In genomic region chr2:25606892-25607291, GRCh38 we compare ENCODE assay signal across 9 cellular contexts.
DNase-seq lines count a peak whose midpoint lies in the region; ATAC-seq and TF ChIP-seq lines count a peak whose summit lies in the region.
"Had no signal": no experiment of that assay in that cellular context is flagged by ENCODE, and none has a peak within 500 bp of the region (broad histone marks: within the 10 kb centered on the region; RNA-seq: fewer than 3 reads in every experiment).

No MANE protein-coding gene starts in this region.

- DNase-seq in Calu3 (no peak), HFFc6 (peak; percentile 8), transverse colon (no peak)
- no peak for DNase-seq in activated CD4-positive, alpha-beta memory T cell treated with anti-CD3 and anti-CD28 coated beads, Interleukin-2, amount 10 ng/mL, durations not matched to agents 7 days and 5 days

- H3K27me3 Mint-ChIP-seq in Calu3 (ENCODE audit: unreplicated experiment), result no peaks in the 10 kb centered on the region
- no peaks in the 10 kb centered on the region; the same call in none of the 2 replicates for H3K27me3 Mint-ChIP-seq in HFFc6 (ENCODE audit: insufficient read depth)
- H3K27me3 Mint-ChIP-seq in activated CD4-positive, alpha-beta memory T cell treated with anti-CD3 and anti-CD28 coated beads, Interleukin-2, amount 10 ng/mL, durations not matched to agents 7 days and 5 days, result no peaks in the 10 kb centered on the region

- H3K9me3 Mint-ChIP-seq in Calu3 (ENCODE audit: low read depth, unreplicated experiment) (no peaks in the 10 kb centered on the region), HFFc6 (no peaks in the 10 kb centered on the region)
- H3K9me3 Mint-ChIP-seq in activated CD4-positive, alpha-beta memory T cell treated with anti-CD3 and anti-CD28 coated beads, Interleukin-2, amount 10 ng/mL, durations not matched to agents 7 days and 5 days, result no peaks in the 10 kb centered on the region

- H3K4me3 ChIP-seq in gastroesophageal sphincter (no peak overlapping the region), transverse colon (no peak overlapping the region)

- POLR2A ChIA-PET in activated CD4-positive, alpha-beta memory T cell treated with anti-CD3 and anti-CD28 coated beads, Interleukin-2, amount 10 ng/mL, durations not matched to agents 7 days and 5 days (lab: Charles Lee), result interaction anchor here (0.8 to 2.3 kb wide), 3 partner anchors 18 to 92 kb away, joined by 3 to 13 read pairs (median 3); partner anchors contain the start of gene DTNB

- CTCF ChIA-PET in Calu3 (lab: Charles Lee), result interaction anchor here (0.7 to 4.6 kb wide), 11 partner anchors 12 to 245 kb away, joined by 3 to 84 read pairs (median 5); no protein-coding TSS in a partner anchor
- CTCF ChIA-PET in activated CD4-positive, alpha-beta memory T cell treated with anti-CD3 and anti-CD28 coated beads, Interleukin-2, amount 10 ng/mL, durations not matched to agents 7 days and 5 days (lab: Charles Lee), result interaction anchor here (0.6 to 4.5 kb wide), 31 partner anchors 8 to 346 kb away, joined by 3 to 81 read pairs (median 4); partner anchors contain the start of gene ASXL2

- H3K27me3 ChIP-seq in gastroesophageal sphincter (no peaks in the 10 kb centered on the region), transverse colon (no peaks in the 10 kb centered on the region)
- H3K27me3 ChIP-seq: neutrophil had no signal

- H3K4me3 Mint-ChIP-seq in Calu3 (ENCODE audit: low read depth, unreplicated experiment), result no peak overlapping the region
- no peak overlapping the region for H3K4me3 Mint-ChIP-seq in HFFc6
- H3K4me3 Mint-ChIP-seq in activated CD4-positive, alpha-beta memory T cell treated with anti-CD3 and anti-CD28 coated beads, Interleukin-2, amount 10 ng/mL, durations not matched to agents 7 days and 5 days, result no peak overlapping the region

- H3K27ac Mint-ChIP-seq in Calu3 (ENCODE audit: unreplicated experiment) (no peak overlapping the region), HFFc6 (no peak overlapping the region)
- H3K27ac Mint-ChIP-seq in activated CD4-positive, alpha-beta memory T cell treated with anti-CD3 and anti-CD28 coated beads, Interleukin-2, amount 10 ng/mL, durations not matched to agents 7 days and 5 days, result no peak overlapping the region

- peak; percentile 56 for TF ChIP-seq CTCF in Calu3 (IDR thresholded peaks at IDR 0.05; ENCODE audit: unreplicated experiment)
- TF ChIP-seq CTCF in HFFc6 (IDR thresholded peaks at IDR 0.05), result peak; percentile 83
- TF ChIP-seq CTCF in gastroesophageal sphincter (IDR thresholded peaks at IDR 0.05), result peak in 3 of 4 experiments; percentile 54 to 62 (median 58)
- TF ChIP-seq CTCF in transverse colon (IDR thresholded peaks at IDR 0.05), result peak; percentile 30 to 58 (median 48)

- no peaks in the 10 kb centered on the region for H3K9me3 ChIP-seq in gastroesophageal sphincter
- H3K9me3 ChIP-seq in transverse colon, result no peaks in the 10 kb centered on the region
- H3K9me3 ChIP-seq: neutrophil had no signal

- in situ Hi-C loops in transverse colon (cut with MboI; ENCODE audit: low pct_ligation_motif_present in 1 of 4, low pct_unique_long_range_greater_than_20kb in 1 of 4, low sequenced_read_pairs in 3 of 4), result loop anchor here in 1 of 4 donors (10.0 kb wide), 1 partner anchor 58 kb away; no protein-coding TSS in a partner anchor

- no peak for TF ChIP-seq POLR2A in gastroesophageal sphincter (IDR thresholded peaks at IDR 0.05)
- no peak for TF ChIP-seq POLR2A in transverse colon (IDR thresholded peaks at IDR 0.05)

- TF ChIP-seq EP300 in gastroesophageal sphincter (IDR thresholded peaks at IDR 0.05), result no peak
- no peak for TF ChIP-seq EP300 in transverse colon (IDR thresholded peaks at IDR 0.05; ENCODE audit: low read depth)

- intact Hi-C loops in Calu3 (cut with micrococcal nuclease; ENCODE audit: unreplicated experiment), result loop anchor here (1.0 kb wide), 2 partner anchors 57 to 93 kb away; no protein-coding TSS in a partner anchor
- intact Hi-C loops in transverse colon (cut with DNase I; ENCODE audit: low total_unique reads), result loop anchor here (10.0 kb wide), 1 partner anchor 88 kb away; no protein-coding TSS in a partner anchor

- ATAC-seq in SK-N-SH treated with all-trans-retinoic acid at 6 μM for 48 hours (peak; percentile 61; the same call in 2 of the 3 replicates), gastroesophageal sphincter (no peak), GM19035 (IDR thresholded peaks at IDR 0.05; ENCODE audit: unreplicated experiment) (no peak), HG03097 (IDR thresholded peaks at IDR 0.05; ENCODE audit: low FRiP score, unreplicated experiment) (no peak)

- BruUV-seq in Calu3 (replicated peaks; lab: Mats Ljungman, UMichigan), result no TSS peak

- H3K4me1 ChIP-seq in gastroesophageal sphincter (no peaks in the 10 kb centered on the region), transverse colon (no peaks in the 10 kb centered on the region)

- H3K27ac ChIP-seq in gastroesophageal sphincter (no peak overlapping the region), transverse colon (no peak overlapping the region)
- H3K27ac ChIP-seq: neutrophil had no signal

- 5 to 10% methylated on average over 1 of the region's 1 CpG for WGBS in gastroesophageal sphincter (ENCODE audit: low coverage in 1 of 2), 2 donors
- 9 to 13% methylated on average over 1 of the region's 1 CpG for WGBS in transverse colon (ENCODE audit: low coverage in 1 of 2), 2 donors

- H3K36me3 Mint-ChIP-seq in Calu3 (ENCODE audit: insufficient read depth, unreplicated experiment) (no peaks in the 10 kb centered on the region), HFFc6 (ENCODE audit: low read depth) (no peaks in the 10 kb centered on the region)
- no peaks in the 10 kb centered on the region for H3K36me3 Mint-ChIP-seq in activated CD4-positive, alpha-beta memory T cell treated with anti-CD3 and anti-CD28 coated beads, Interleukin-2, amount 10 ng/mL, durations not matched to agents 7 days and 5 days (ENCODE audit: low read depth)

- H3K36me3 ChIP-seq in gastroesophageal sphincter, result peaks cover 0 to 4% of the 10 kb centered on the region in 2 donors
- H3K36me3 ChIP-seq in transverse colon, result no peaks in the 10 kb centered on the region
- H3K36me3 ChIP-seq: neutrophil had no signal

- H3K4me1 Mint-ChIP-seq in Calu3 (ENCODE audit: low read depth, unreplicated experiment) (no peaks in the 10 kb centered on the region), HFFc6 (ENCODE audit: low read depth) (no peaks in the 10 kb centered on the region)
- peaks cover 15% of the 10 kb centered on the region for H3K4me1 Mint-ChIP-seq in activated CD4-positive, alpha-beta memory T cell treated with anti-CD3 and anti-CD28 coated beads, Interleukin-2, amount 10 ng/mL, durations not matched to agents 7 days and 5 days

TF ChIP-seq in SK-N-SH treated with all-trans-retinoic acid at 6 μM for 48 hours, 23 proteins besides CTCF, POLR2A, EP300 and RAD21:
- TF ChIP-seq ARNTL (CRISPR knock-in tag; IDR thresholded peaks at IDR 0.05; ENCODE audit: borderline replicate concordance, low read depth) (no peak), PPARA (CRISPR knock-in tag; IDR thresholded peaks at IDR 0.05; ENCODE audit: borderline replicate concordance) (no peak), POU6F1 (CRISPR knock-in tag; IDR thresholded peaks at IDR 0.05; ENCODE audit: borderline replicate concordance, low read depth) (no peak), CSDC2 (CRISPR knock-in tag; IDR thresholded peaks at IDR 0.05) (no peak), CSRNP3 (CRISPR knock-in tag; IDR thresholded peaks at IDR 0.05) (no peak), TCF4 (CRISPR knock-in tag; IDR thresholded peaks at IDR 0.05; ENCODE audit: borderline replicate concordance) (no peak), BACH2 (CRISPR knock-in tag; IDR thresholded peaks at IDR 0.05; ENCODE audit: borderline replicate concordance) (no peak), ZNF8 (CRISPR knock-in tag; IDR thresholded peaks at IDR 0.05) (no peak), GLIS3 (CRISPR knock-in tag; IDR thresholded peaks at IDR 0.05) (no peak), ZNF565 (CRISPR knock-in tag; conservative IDR thresholded peaks at IDR 0.05; ENCODE audit: low read depth) (no peak)
